ENCODE assay signal across 19 cellular contexts in the genomic region with DNA sequence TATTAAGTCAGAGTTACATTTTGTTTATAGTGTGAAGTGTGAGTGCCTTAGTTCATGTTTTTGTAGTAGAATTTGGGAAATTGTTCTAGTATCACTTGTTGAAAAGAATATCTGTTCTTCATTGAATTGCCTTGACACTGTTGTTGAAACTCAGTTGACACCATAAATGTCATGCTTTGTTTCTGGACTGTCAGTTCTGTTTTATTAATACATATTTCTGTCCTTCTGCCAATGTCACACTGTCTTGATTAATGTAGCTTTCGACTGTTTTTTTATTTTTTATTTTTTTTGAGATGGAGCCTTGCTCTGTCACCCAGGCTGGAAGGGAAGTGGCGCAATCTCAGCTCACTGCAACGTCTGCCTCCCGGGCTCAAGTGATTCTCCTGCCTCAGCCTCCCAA. TPM values are rescaled to one million over a fixed set of nuclear protein-coding genes. Genes with fewer than 3 reads are reported as not detected.
DNase-seq lines count a peak whose midpoint lies in the region; ATAC-seq and TF ChIP-seq lines count a peak whose summit lies in the region.
"Had no signal": no experiment of that assay in that cellular context is flagged by ENCODE, and none has a peak within 500 bp of the region (broad histone marks: within the 10 kb centered on the region; RNA-seq: fewer than 3 reads in every experiment).

No MANE protein-coding gene starts in this region.

- no peak overlapping the region for H3K4me3 Mint-ChIP-seq in activated T-cell treated with anti-CD3 and anti-CD28 coated beads, Interleukin-2, amount 50 U/mL, for 24 hours
- H3K4me3 Mint-ChIP-seq in CD8-positive, alpha-beta memory T cell: no peak overlapping the region
- no peak overlapping the region for H3K4me3 Mint-ChIP-seq in activated naive CD8-positive, alpha-beta T cell treated with anti-CD3 and anti-CD28 coated beads, Interleukin-2, amount 50 U/mL, for 24 hours
- H3K4me3 Mint-ChIP-seq in Calu3 (ENCODE audit: low read depth, unreplicated experiment): no peak overlapping the region
- H3K4me3 Mint-ChIP-seq: brain, GM23338 had no signal

- no peak for DNase-seq in activated T-cell treated with anti-CD3 and anti-CD28 coated beads, Interleukin-2, amount 50 U/mL, for 24 hours
- DNase-seq in activated T-cell treated with anti-CD3 and anti-CD28 coated beads for 4 hours: no peak
- no peak for DNase-seq in CD8-positive, alpha-beta memory T cell
- DNase-seq in activated naive CD8-positive, alpha-beta T cell treated with anti-CD3 and anti-CD28 coated beads, Interleukin-2, amount 50 U/mL, for 24 hours: no peak
- no peak for DNase-seq in retina
- DNase-seq in Calu3: no peak
- no peak for DNase-seq in G401 (ENCODE audit: low spot score)
- DNase-seq: ACHN, DMS53, IMR-90, mucosa of descending colon, NCI-H1417 treated with DMSO at 0.1 percent for 48 hours, NCI-H524, RPMI8226 had no signal

- peak overlapping the region; percentile 94 for H3K27ac Mint-ChIP-seq in activated T-cell treated with anti-CD3 and anti-CD28 coated beads, Interleukin-2, amount 50 U/mL, for 24 hours
- H3K27ac Mint-ChIP-seq in CD8-positive, alpha-beta memory T cell: peak overlapping the region in 6 of 8 donors; percentile 23 to 74 (median 54)
- H3K27ac Mint-ChIP-seq in activated naive CD8-positive, alpha-beta T cell treated with anti-CD3 and anti-CD28 coated beads, Interleukin-2, amount 50 U/mL, for 24 hours: peak overlapping the region; percentile 85
- no peak overlapping the region for H3K27ac Mint-ChIP-seq in Calu3 (ENCODE audit: unreplicated experiment)
- H3K27ac Mint-ChIP-seq: GM23338 had no signal

- CTCF ChIA-PET in CD8-positive, alpha-beta memory T cell (lab: Charles Lee): no interaction called here
- CTCF ChIA-PET in Calu3 (lab: Charles Lee): interaction anchor here (0.6 kb wide), 1 partner anchor 44 kb away, joined by 5 read pairs; no protein-coding TSS in a partner anchor

- BruUV-seq in Calu3 (replicated peaks; lab: Mats Ljungman, UMichigan): no TSS peak

- H3K36me3 Mint-ChIP-seq in activated T-cell treated with anti-CD3 and anti-CD28 coated beads, Interleukin-2, amount 50 U/mL, for 24 hours (ENCODE audit: low read depth): peaks cover 96% of the 10 kb centered on the region
- peaks cover 32 to 92% (median 43%) of the 10 kb centered on the region in 3 donors for H3K36me3 Mint-ChIP-seq in CD8-positive, alpha-beta memory T cell
- peaks cover 90% of the 10 kb centered on the region for H3K36me3 Mint-ChIP-seq in activated naive CD8-positive, alpha-beta T cell treated with anti-CD3 and anti-CD28 coated beads, Interleukin-2, amount 50 U/mL, for 24 hours (ENCODE audit: low read depth)
- peaks cover 89% of the 10 kb centered on the region for H3K36me3 Mint-ChIP-seq in Calu3 (ENCODE audit: insufficient read depth, unreplicated experiment)

- H3K27me3 ChIP-seq in CD8-positive, alpha-beta memory T cell (ENCODE audit: insufficient read depth, low read length, poor library complexity, severe bottlenecking): no peaks in the 10 kb centered on the region
- H3K27me3 ChIP-seq in neutrophil: no peaks in the 10 kb centered on the region

- no peak overlapping the region for H3K27ac ChIP-seq in CD8-positive, alpha-beta memory T cell (ENCODE audit: low read depth, low read length)
- H3K27ac ChIP-seq in neutrophil: peak overlapping the region; percentile 83
- H3K27ac ChIP-seq: C4-2B had no signal

- POLR2A ChIA-PET in CD8-positive, alpha-beta memory T cell (lab: Charles Lee): no interaction called here

- intact Hi-C loops in Calu3 (cut with micrococcal nuclease; ENCODE audit: unreplicated experiment): no loop called here

- peaks cover 63% of the 10 kb centered on the region for H3K36me3 ChIP-seq in CD8-positive, alpha-beta memory T cell (ENCODE audit: insufficient read depth, low read length)
- H3K36me3 ChIP-seq in neutrophil: peaks cover 75% of the 10 kb centered on the region

- H3K27me3 Mint-ChIP-seq in activated T-cell treated with anti-CD3 and anti-CD28 coated beads, Interleukin-2, amount 50 U/mL, for 24 hours: no peaks in the 10 kb centered on the region
- no peaks in the 10 kb centered on the region for H3K27me3 Mint-ChIP-seq in CD8-positive, alpha-beta memory T cell
- H3K27me3 Mint-ChIP-seq in activated naive CD8-positive, alpha-beta T cell treated with anti-CD3 and anti-CD28 coated beads, Interleukin-2, amount 50 U/mL, for 24 hours: no peaks in the 10 kb centered on the region
- H3K27me3 Mint-ChIP-seq in Calu3 (ENCODE audit: unreplicated experiment): no peaks in the 10 kb centered on the region

- H3K4me1 ChIP-seq in CD8-positive, alpha-beta memory T cell (ENCODE audit: insufficient read depth, low read length): peaks cover 10% of the 10 kb centered on the region
- H3K4me1 ChIP-seq in neutrophil (ENCODE audit: control insufficient read depth in 1 of 2, insufficient read depth in 1 of 2, low read depth in 1 of 2, low read length in 1 of 2): peaks cover 10 to 22% of the 10 kb centered on the region in 2 experiments

- no peaks in the 10 kb centered on the region for H3K9me3 ChIP-seq in CD8-positive, alpha-beta memory T cell (ENCODE audit: low read length)
- no peaks in the 10 kb centered on the region for H3K9me3 ChIP-seq in neutrophil
- H3K9me3 ChIP-seq: mucosa of descending colon had no signal

- in situ Hi-C loops in G401 (cut with HindIII; ENCODE audit: low sequenced_read_pairs): no loop called here

- H3K4me3 ChIP-seq in CD8-positive, alpha-beta memory T cell (ENCODE audit: low read length): no peak overlapping the region
- peak overlapping the region in 1 of 2 experiments; percentile 2 for H3K4me3 ChIP-seq in neutrophil (ENCODE audit: low read depth in 1 of 2, low read length in 1 of 2)
- H3K4me3 ChIP-seq: coronary artery, GM23338, mucosa of descending colon had no signal

- H3K9me3 Mint-ChIP-seq in activated T-cell treated with anti-CD3 and anti-CD28 coated beads, Interleukin-2, amount 50 U/mL, for 24 hours: peaks cover 4% of the 10 kb centered on the region
- H3K9me3 Mint-ChIP-seq in CD8-positive, alpha-beta memory T cell: no peaks in the 10 kb centered on the region
- peaks cover 15% of the 10 kb centered on the region for H3K9me3 Mint-ChIP-seq in activated naive CD8-positive, alpha-beta T cell treated with anti-CD3 and anti-CD28 coated beads, Interleukin-2, amount 50 U/mL, for 24 hours
- no peaks in the 10 kb centered on the region for H3K9me3 Mint-ChIP-seq in Calu3 (ENCODE audit: low read depth, unreplicated experiment)
- H3K9me3 Mint-ChIP-seq: GM23338 had no signal

- ATAC-seq in activated naive CD8-positive, alpha-beta T cell treated with anti-CD3 and anti-CD28 coated beads, Interleukin-2, amount 50 U/mL, for 24 hours: no peak
- ATAC-seq: GM23338, mucosa of descending colon had no signal

- TF ChIP-seq CTCF in neutrophil (IDR thresholded peaks at IDR 0.05) (no peak), Calu3 (IDR thresholded peaks at IDR 0.05; ENCODE audit: unreplicated experiment) (no peak)

- peaks cover 71% of the 10 kb centered on the region for H3K4me1 Mint-ChIP-seq in activated T-cell treated with anti-CD3 and anti-CD28 coated beads, Interleukin-2, amount 50 U/mL, for 24 hours (ENCODE audit: low read depth)
- peaks cover 54 to 75% (median 73%) of the 10 kb centered on the region in 3 donors for H3K4me1 Mint-ChIP-seq in CD8-positive, alpha-beta memory T cell
- H3K4me1 Mint-ChIP-seq in activated naive CD8-positive, alpha-beta T cell treated with anti-CD3 and anti-CD28 coated beads, Interleukin-2, amount 50 U/mL, for 24 hours: peaks cover 54% of the 10 kb centered on the region
- H3K4me1 Mint-ChIP-seq in Calu3 (ENCODE audit: low read depth, unreplicated experiment): peaks cover 14% of the 10 kb centered on the region
- H3K4me1 Mint-ChIP-seq: GM23338 had no signal

RNA-seq across cellular contexts. Expression of a gene that starts 59.1 kb away (rescaled TPM):
- 100 to 1,000 TPM in 1 of 2 experiments, 10 to 100 TPM in 1; 99.0 to 109 TPM for total RNA-seq in CD8-positive, alpha-beta memory T cell
- polyA plus RNA-seq in CD8-positive, alpha-beta memory T cell: 80.3 TPM
- total RNA-seq in Calu3 (2022): 127 and 140 TPM in 2 replicates
- 28.2 and 38.9 TPM in 2 replicates for total RNA-seq in G401 (2014; rRNA removed; shearing (Covaris generic))
